In genomic region chr6:88916615-88917198, GRCh38 we compare ENCODE assay signal across 25 cellular contexts. TPM values are rescaled to one million over a fixed set of nuclear protein-coding genes. Genes with fewer than 3 reads are reported as not detected.
A peak's percentile ranks its signal among the peaks of the same experiment; 100 is the strongest.
DNase-seq lines count a peak whose midpoint lies in the region; ATAC-seq, FAIRE-seq and TF ChIP-seq lines count a peak whose summit lies in the region.
"Had no signal": no experiment of that assay in that cellular context is flagged by ENCODE, and none has a peak within 500 bp of the region (broad histone marks: within the 10 kb centered on the region; RNA-seq: fewer than 3 reads in every experiment).

No MANE protein-coding gene starts in this region.

- no peak for TF ChIP-seq RAD21 in GM12878 (IDR thresholded peaks at IDR 0.05; ENCODE audit: insufficient read depth, low read depth, low read length)

- RAD21 ChIA-PET in GM12878 (lab: Charles Lee; ENCODE audit: unreplicated experiment): no interaction called here

- TF ChIP-seq CTCF in Loucy (conservative IDR thresholded peaks at IDR 0.05; ENCODE audit: low read length): no peak
- TF ChIP-seq CTCF in GM12878 (IDR thresholded peaks at IDR 0.05 in 2 of 3, conservative IDR thresholded peaks at IDR 0.05 in 1 of 3; ENCODE audit: control insufficient read depth in 2 of 3, extremely low read depth in 1 of 3, insufficient read depth in 1 of 3, low read depth in 3 of 3, low read length in 3 of 3): no peak
- no peak for TF ChIP-seq CTCF in mucosa of descending colon (IDR thresholded peaks at IDR 0.05)

- FAIRE-seq in GM12878 (lab: Jason Lieb, UNC): no peak
- FAIRE-seq: astrocyte, GM18507 had no signal

- peak; percentile 28 for DNase-seq in activated naive CD4-positive, alpha-beta T cell treated with anti-CD3 and anti-CD28 coated beads, Interleukin-2, amount 10 ng/mL, durations not matched to agents 7 days and 5 days
- no peak for DNase-seq in activated naive CD4-positive, alpha-beta T cell (lab: John Stamatoyannopoulos, UW)
- DNase-seq in GM12878 (ENCODE audit: low read depth, low spot score): no peak
- no peak for DNase-seq in mucosa of descending colon
- no peak for DNase-seq in SJCRH30
- no peak for DNase-seq in occipital lobe (lab: John Stamatoyannopoulos, UW)
- DNase-seq: activated naive CD4-positive, alpha-beta T cell treated with anti-CD3 and anti-CD28 coated beads, Interleukin-2, amount 50 U/mL, for 16 hours; activated T-cell treated with anti-CD3 and anti-CD28 coated beads, Interleukin-2, amount 50 U/mL, for 24 hours; C1 segment of cervical spinal cord; dorsolateral prefrontal cortex; foreskin fibroblast; H7; hypothalamus; KG1; NCI-H1048; NCI-H2029; NCI-H2227 treated with DMSO at 0.1 percent for 48 hours; SIG-M5; T-helper 1 cell had no signal

- peaks cover 26% of the 10 kb centered on the region for H3K4me1 ChIP-seq in Loucy (ENCODE audit: insufficient read depth, low read length, poor library complexity, severe bottlenecking)
- H3K4me1 ChIP-seq in GM12878 (ENCODE audit: control insufficient read depth, insufficient read depth, low read length): no peaks in the 10 kb centered on the region
- H3K4me1 ChIP-seq in mucosa of descending colon (ENCODE audit: low read depth): no peaks in the 10 kb centered on the region
- H3K4me1 ChIP-seq in SJCRH30: peaks cover 5% of the 10 kb centered on the region; the same call in 1 of the 2 replicates
- H3K4me1 ChIP-seq: vagina had no signal

- H3K27me3 Mint-ChIP-seq in activated naive CD4-positive, alpha-beta T cell treated with anti-CD3 and anti-CD28 coated beads, Interleukin-2, amount 10 ng/mL, durations not matched to agents 7 days and 5 days: no peaks in the 10 kb centered on the region
- H3K27me3 Mint-ChIP-seq: activated T-cell treated with anti-CD3 and anti-CD28 coated beads, Interleukin-2, amount 50 U/mL, for 24 hours had no signal

- CTCF ChIA-PET in activated naive CD4-positive, alpha-beta T cell treated with anti-CD3 and anti-CD28 coated beads, Interleukin-2, amount 10 ng/mL, durations not matched to agents 7 days and 5 days (lab: Charles Lee): no interaction called here
- CTCF ChIA-PET in GM12878 (lab: Yijun Ruan, JAX): interaction anchor here (1.1 to 2.7 kb wide), 3 partner anchors 10 to 46 kb away, joined by 4 to 11 read pairs (median 10); partner anchors contain the start of gene RNGTT

- H3K27me3 ChIP-seq in Loucy (ENCODE audit: insufficient read depth, low read length, poor library complexity, severe bottlenecking) (no peaks in the 10 kb centered on the region), GM12878 (replicated peaks in 1 of 2; ENCODE audit: control insufficient read depth in 2 of 2, insufficient read depth in 2 of 2, low read length in 1 of 2) (no peaks in the 10 kb centered on the region), SJCRH30 (no peaks in the 10 kb centered on the region)
- H3K27me3 ChIP-seq: dorsolateral prefrontal cortex, neural progenitor cell, vagina had no signal

- H3K36me3 Mint-ChIP-seq in activated naive CD4-positive, alpha-beta T cell treated with anti-CD3 and anti-CD28 coated beads, Interleukin-2, amount 10 ng/mL, durations not matched to agents 7 days and 5 days: peaks cover 32% of the 10 kb centered on the region

- POLR2A ChIA-PET in GM12878 (lab: Charles Lee): no interaction called here

- 0% methylated on average over 1 of the region's 1 CpG for WGBS in GM12878 (ENCODE audit: insufficient coverage, insufficient replicate concordance, low lambda C conversion rate, missing lambda C conversion rate)

- in situ Hi-C loops in GM12878 (cut with MboI): no loop called here

- no TSS peak for BruUV-seq in GM12878 (replicated peaks; lab: Mats Ljungman, UMichigan)

- no peak overlapping the region for H3K27ac ChIP-seq in GM12878 (ENCODE audit: control insufficient read depth, insufficient read depth)
- no peak overlapping the region for H3K27ac ChIP-seq in SJCRH30
- H3K27ac ChIP-seq: dorsolateral prefrontal cortex, neural progenitor cell, vagina had no signal

- intact Hi-C loops in GM12878 (cut with micrococcal nuclease; ENCODE audit: unreplicated experiment): no loop called here
- intact Hi-C loops in mucosa of descending colon (cut with DNase I, micrococcal nuclease): no loop called here

- H3K9me2 ChIP-seq in Loucy (replicated peaks; ENCODE audit: low read depth, low read length): no peaks in the 10 kb centered on the region

- H3F3A ChIP-seq in Loucy (ENCODE audit: low read depth): peaks cover 6% of the 10 kb centered on the region; the same call in 1 of the 2 replicates

- H3K4me3 ChIP-seq in Loucy (ENCODE audit: low read length, poor library complexity, severe bottlenecking) (no peak overlapping the region), GM12878 (no peak overlapping the region), mucosa of descending colon (no peak overlapping the region), SJCRH30 (no peak overlapping the region)
- H3K4me3 ChIP-seq: dorsolateral prefrontal cortex, neural progenitor cell, vagina had no signal

- peaks cover 11% of the 10 kb centered on the region for H4K20me1 ChIP-seq in Loucy (ENCODE audit: insufficient read depth, low read length, poor library complexity, severe bottlenecking)
- no peaks in the 10 kb centered on the region for H4K20me1 ChIP-seq in GM12878 (ENCODE audit: control insufficient read depth, insufficient read depth)

- H2AFZ ChIP-seq in Loucy (ENCODE audit: low read length) (no peak overlapping the region), GM12878 (ENCODE audit: control insufficient read depth, low read depth, low read length) (no peak overlapping the region)
- H2AFZ ChIP-seq: neural progenitor cell had no signal

- peaks cover 9% of the 10 kb centered on the region for H3K9me3 Mint-ChIP-seq in activated naive CD4-positive, alpha-beta T cell treated with anti-CD3 and anti-CD28 coated beads, Interleukin-2, amount 10 ng/mL, durations not matched to agents 7 days and 5 days
- H3K9me3 Mint-ChIP-seq: activated T-cell treated with anti-CD3 and anti-CD28 coated beads, Interleukin-2, amount 50 U/mL, for 24 hours had no signal

- no peaks in the 10 kb centered on the region for H3K9me3 ChIP-seq in Loucy (ENCODE audit: insufficient read depth, low read depth, low read length)
- peaks cover 5% of the 10 kb centered on the region for H3K9me3 ChIP-seq in GM12878 (replicated peaks; ENCODE audit: control insufficient read depth, insufficient read depth, low read length)
- no peaks in the 10 kb centered on the region for H3K9me3 ChIP-seq in mucosa of descending colon
- no peaks in the 10 kb centered on the region for H3K9me3 ChIP-seq in SJCRH30 (replicated peaks)
- H3K9me3 ChIP-seq: vagina had no signal

- H3K9ac ChIP-seq in Loucy (ENCODE audit: low read depth, low read length, poor library complexity, severe bottlenecking) (no peak overlapping the region), GM12878 (ENCODE audit: control insufficient read depth, insufficient read depth, low read length) (no peak overlapping the region)
- H3K9ac ChIP-seq: neural progenitor cell had no signal

- no peak for TF ChIP-seq POLR2A in GM12878 (IDR thresholded peaks at IDR 0.05; ENCODE audit: low read depth, low read length)

- H3K79me2 ChIP-seq in Loucy (ENCODE audit: insufficient read depth, low read length): peaks cover 37% of the 10 kb centered on the region; the same call in 1 of the 2 replicates
- H3K79me2 ChIP-seq in GM12878 (ENCODE audit: control insufficient read depth, insufficient read depth, low read length): no peaks in the 10 kb centered on the region; the same call in none of the 2 replicates

- H3K36me3 ChIP-seq in Loucy (ENCODE audit: insufficient read depth, low read length) (peaks cover 5% of the 10 kb centered on the region; the same call in 1 of the 2 replicates), GM12878 (ENCODE audit: control insufficient read depth in 2 of 2, insufficient read depth in 2 of 2, low read length in 1 of 2) (peaks cover 0 to 2% of the 10 kb centered on the region in 2 experiments; a peak in 2 of 4 replicates), mucosa of descending colon (ENCODE audit: low read depth) (no peaks in the 10 kb centered on the region), SJCRH30 (peaks cover 5% of the 10 kb centered on the region; the same call in 1 of the 2 replicates)
- H3K36me3 ChIP-seq: neural progenitor cell, vagina had no signal

- no peak for TF ChIP-seq EP300 in GM12878 (IDR thresholded peaks at IDR 0.05; ENCODE audit: borderline replicate concordance in 1 of 2, control insufficient read depth in 1 of 2, low read depth in 2 of 2, low read length in 2 of 2)

- peak overlapping the region; percentile 74 for H3K27ac Mint-ChIP-seq in activated naive CD4-positive, alpha-beta T cell treated with anti-CD3 and anti-CD28 coated beads, Interleukin-2, amount 10 ng/mL, durations not matched to agents 7 days and 5 days
- H3K27ac Mint-ChIP-seq: neural progenitor cell had no signal

- peak; percentile 40; the same call in 1 of the 3 replicates for ATAC-seq in GM12878
- peak; percentile 38 for ATAC-seq in mucosa of descending colon
- no peak for ATAC-seq in HG03521 (IDR thresholded peaks at IDR 0.05; ENCODE audit: unreplicated experiment)

- H3K4me3 Mint-ChIP-seq in activated naive CD4-positive, alpha-beta T cell treated with anti-CD3 and anti-CD28 coated beads, Interleukin-2, amount 10 ng/mL, durations not matched to agents 7 days and 5 days: no peak overlapping the region
- H3K4me3 Mint-ChIP-seq: activated T-cell treated with anti-CD3 and anti-CD28 coated beads, Interleukin-2, amount 50 U/mL, for 24 hours; neural progenitor cell had no signal

- SMC1A ChIA-PET in GM12878 (lab: Charles Lee; ENCODE audit: uncharacterized antibody, unreplicated experiment): interaction anchor here (0.9 to 3.4 kb wide), 2 partner anchors 10 to 23 kb away, joined by 3 to 13 read pairs; no protein-coding TSS in a partner anchor

- H3K4me2 ChIP-seq in Loucy (ENCODE audit: low read depth, low read length, poor library complexity, severe bottlenecking): peak overlapping the region; percentile 28
- no peak overlapping the region for H3K4me2 ChIP-seq in GM12878 (ENCODE audit: control insufficient read depth, insufficient read depth)
- H3K4me2 ChIP-seq: neural progenitor cell had no signal

- H3K4me1 Mint-ChIP-seq in activated naive CD4-positive, alpha-beta T cell treated with anti-CD3 and anti-CD28 coated beads, Interleukin-2, amount 10 ng/mL, durations not matched to agents 7 days and 5 days: peaks cover 31% of the 10 kb centered on the region
- H3K4me1 Mint-ChIP-seq: neural progenitor cell had no signal

RNA-seq across cellular contexts. Expression of gene RNGTT, which starts 46.7 kb away (rescaled TPM):
- 118 TPM in 2 replicates for total RNA-seq in GM12878 (2013; cell fraction: nucleolus; rRNA removed)
- 24.0 and 30.5 TPM in 2 replicates for total RNA-seq in GM12878 (2014; rRNA removed)
- 30.4 TPM in 2 replicates for total RNA-seq in GM12878 (2014; rRNA removed; fragmentation: Illumina TruSeq; extraction: Trizol)
- 18.8 and 21.4 TPM in 2 replicates for total RNA-seq in GM12878 (2021)
- 8.3 TPM for polyA plus RNA-seq in GM12878 (2011; ENCODE audit: low read depth)
- 20.9 and 29.5 TPM in 2 replicates for polyA plus RNA-seq in GM12878 (2011; rRNA removed)
- polyA plus RNA-seq in GM12878 (2011; cell fraction: cytosol; rRNA removed): 7.4 and 8.6 TPM in 2 replicates
- 10.6 and 12.5 TPM in 2 replicates for polyA plus RNA-seq in GM12878 (2011; cell fraction: nucleus; rRNA removed)
- polyA plus RNA-seq in GM12878 (2012): 13.7 and 16.6 TPM in 2 replicates
- 23.1 and 30.2 TPM in 2 replicates for polyA plus RNA-seq in GM12878 (2014; fragmentation: Illumina TruSeq; extraction: Trizol)
- polyA plus RNA-seq in GM12878 (2014; fragmentation: Nextera tagmentation; extraction: Ambion mirVana): 10 to 100 TPM in 1 of 2 experiments, 1 to 10 TPM in 1; 7.7 to 11.0 TPM
- polyA plus RNA-seq in GM12878 (2014; rRNA removed): 12.0 and 15.0 TPM in 2 replicates
- polyA plus RNA-seq in GM12878 (2016; fragmentation: Nextera tagmentation; extraction: Ambion mirVana): 10 to 100 TPM; 23.2 to 28.2 TPM
- polyA minus RNA-seq in GM12878 (2011; rRNA and poly(A)+ RNA removed): 18.5 and 21.4 TPM in 2 replicates
- polyA minus RNA-seq in GM12878 (2011; cell fraction: cytosol; rRNA and poly(A)+ RNA removed): 5.6 and 7.2 TPM in 2 replicates
- polyA minus RNA-seq in GM12878 (2011; cell fraction: nucleus; rRNA and poly(A)+ RNA removed): 19.9 and 33.9 TPM in 2 replicates
- total RNA-seq in mucosa of descending colon: 10 to 100 TPM in 1 of 3 donors, 1 to 10 TPM in 2; 8.4 to 11.6 (median 9.4) TPM
- 38.8 and 40.8 TPM in 2 replicates for total RNA-seq in SJCRH30 (2014; rRNA removed; shearing (Covaris generic))
- 87.2 TPM for total RNA-seq in occipital lobe
